Comparison of ENCODE assay signal across 19 cellular contexts in the genomic region with DNA sequence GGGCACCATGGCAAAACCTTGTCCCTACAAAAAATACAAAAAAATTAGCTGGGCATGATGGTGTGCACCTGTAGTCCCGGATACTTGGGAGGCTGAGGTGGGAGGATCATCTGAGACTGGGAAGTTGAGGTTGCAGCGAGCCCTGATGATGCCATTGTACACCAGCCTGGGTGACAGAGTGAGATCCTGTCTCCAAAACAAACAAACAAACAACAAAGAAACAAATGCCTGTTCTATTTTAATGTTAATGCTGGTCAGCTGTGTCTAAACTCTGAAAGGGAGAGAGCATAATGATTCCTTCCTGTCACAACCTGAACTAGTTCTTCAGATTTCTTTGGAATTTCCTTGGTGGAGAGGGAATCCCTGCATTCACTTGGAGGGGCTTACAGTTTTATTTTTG.
DNase-seq lines count a peak whose midpoint lies in the region; ATAC-seq and TF ChIP-seq lines count a peak whose summit lies in the region.
"Had no signal": no experiment of that assay in that cellular context is flagged by ENCODE, and none has a peak within 500 bp of the region (broad histone marks: within the 10 kb centered on the region; RNA-seq: fewer than 3 reads in every experiment).

No MANE protein-coding gene starts in this region.

- H3K79me2 ChIP-seq in GM23338 (replicated peaks; ENCODE audit: insufficient read depth), result no peaks in the 10 kb centered on the region

- H3F3A ChIP-seq in GM23338 (replicated peaks; ENCODE audit: low read depth), result 0 out of 2 replicates have a peak, but pooled peaks cover 6% of the 10 kb centered on the region

- H3K36me3 Mint-ChIP-seq in GM23338 (ENCODE audit: low read depth) (peaks cover 3% of the 10 kb centered on the region; the same call in 1 of the 3 replicates), brain (no peaks in the 10 kb centered on the region)
- H3K36me3 Mint-ChIP-seq: CD14-positive monocyte had no signal

- H3K27ac Mint-ChIP-seq in GM23338 (peak overlapping the region; percentile 87), brain (peak overlapping the region in 4 of 5 experiments; percentile 57 to 89 (median 78))

- H2BK12ac ChIP-seq in neuronal stem cell (ENCODE audit: low read length), result no peak overlapping the region

- TF ChIP-seq CTCF in GM23338 (conservative IDR thresholded peaks at IDR 0.05; ENCODE audit: low read depth in 2 of 2) (no peak), brain (conservative IDR thresholded peaks at IDR 0.05) (no peak)

- no peak overlapping the region for H3K14ac ChIP-seq in neuronal stem cell (ENCODE audit: low read length)

- H3K27me3 ChIP-seq in GM23338 (ENCODE audit: insufficient read depth), result no peaks in the 10 kb centered on the region
- H3K27me3 ChIP-seq in iPS-18a (ENCODE audit: control insufficient read depth, insufficient read depth, low read length), result no peaks in the 10 kb centered on the region
- H3K27me3 ChIP-seq in neuronal stem cell (ENCODE audit: control insufficient read depth in 3 of 3, insufficient read depth in 3 of 3, low read depth in 1 of 3, low read length in 3 of 3), result no peaks in the 10 kb centered on the region

- H3K4me1 Mint-ChIP-seq in GM23338 (peaks cover 57% of the 10 kb centered on the region), brain (peaks cover 69% of the 10 kb centered on the region)

- H2BK120ac ChIP-seq in neuronal stem cell (ENCODE audit: low read depth, low read length), result no peak overlapping the region

- H2AFZ ChIP-seq in GM23338, result no peak overlapping the region
- H2AFZ ChIP-seq in neuronal stem cell (ENCODE audit: low read length), result peak overlapping the region; percentile 70

- no peak overlapping the region for H2BK15ac ChIP-seq in neuronal stem cell (ENCODE audit: low read length)

- H3K36me3 ChIP-seq in GM23338 (ENCODE audit: insufficient read depth), result no peaks in the 10 kb centered on the region
- H3K36me3 ChIP-seq in iPS-18a (ENCODE audit: control insufficient read depth, low read depth, low read length), result no peaks in the 10 kb centered on the region
- H3K36me3 ChIP-seq in neuronal stem cell (replicated peaks in 1 of 2; ENCODE audit: control insufficient read depth in 2 of 2, insufficient read depth in 2 of 2, low read length in 2 of 2), result no peaks in the 10 kb centered on the region

- no peak overlapping the region for H4K91ac ChIP-seq in neuronal stem cell (ENCODE audit: low read depth, low read length, poor library complexity)

- H3K4me2 ChIP-seq in GM23338 (no peak overlapping the region), neuronal stem cell (ENCODE audit: insufficient read depth, low read length, poor library complexity, severe bottlenecking) (no peak overlapping the region)

- H3K23ac ChIP-seq in neuronal stem cell (ENCODE audit: low read depth, low read length, poor library complexity), result no peak overlapping the region

- no peak overlapping the region for H3K4me3 ChIP-seq in GM23338
- no peak overlapping the region for H3K4me3 ChIP-seq in iPS-18a (ENCODE audit: low read length)
- no peak overlapping the region for H3K4me3 ChIP-seq in neuronal stem cell (ENCODE audit: low read length in 2 of 2)

- H3K27ac ChIP-seq in GM23338 (ENCODE audit: low read depth) (peak overlapping the region; percentile 92), iPS-18a (ENCODE audit: low read length) (peak overlapping the region; percentile 66), neuronal stem cell (replicated peaks; ENCODE audit: low read length) (no peak overlapping the region)
- H3K27ac ChIP-seq: 22Rv1 had no signal

- peaks cover 3% of the 10 kb centered on the region; the same call in 1 of the 2 replicates for H3K9me2 ChIP-seq in GM23338 (ENCODE audit: insufficient read depth)

- no peaks in the 10 kb centered on the region for H3K79me1 ChIP-seq in neuronal stem cell (ENCODE audit: low read depth, low read length)

- no peak overlapping the region for H2AK5ac ChIP-seq in neuronal stem cell (ENCODE audit: low read depth, low read length)

- H3K27me3 Mint-ChIP-seq in GM23338 (ENCODE audit: insufficient read depth, low read depth, poor library complexity), result peaks cover 5% of the 10 kb centered on the region
- H3K27me3 Mint-ChIP-seq in brain, result no peaks in the 10 kb centered on the region

- no peak overlapping the region for H3K18ac ChIP-seq in neuronal stem cell (ENCODE audit: low read length)

- no peak overlapping the region for H4K8ac ChIP-seq in neuronal stem cell (ENCODE audit: low read depth, low read length)

- H3K4me1 ChIP-seq in GM23338 (ENCODE audit: insufficient read depth), result peaks cover 43% of the 10 kb centered on the region
- peaks cover 19% of the 10 kb centered on the region for H3K4me1 ChIP-seq in iPS-18a (ENCODE audit: control insufficient read depth, low read depth, low read length)
- peaks cover 3 to 24% of the 10 kb centered on the region in 2 donors for H3K4me1 ChIP-seq in neuronal stem cell (ENCODE audit: control insufficient read depth in 2 of 2, insufficient read depth in 1 of 2, low read depth in 1 of 2, low read length in 2 of 2)

- no peaks in the 10 kb centered on the region for H3K9me3 ChIP-seq in iPS-18a (ENCODE audit: control insufficient read depth, low read depth, low read length)
- peaks cover 0 to 8% of the 10 kb centered on the region in 2 donors for H3K9me3 ChIP-seq in neuronal stem cell (replicated peaks in 1 of 2; ENCODE audit: control insufficient read depth in 2 of 2, insufficient read depth in 1 of 2, low read depth in 1 of 2, low read length in 2 of 2)

- no peaks in the 10 kb centered on the region for H4K20me1 ChIP-seq in GM23338 (replicated peaks; ENCODE audit: insufficient read depth)

- WGBS in neuronal stem cell (ENCODE audit: extremely low coverage in 2 of 2, insufficient read length in 2 of 2, insufficient replicate concordance in 1 of 2), 2 donors, result no CpG with 5 or more reads among the region's 2 CpGs

- H3K9ac ChIP-seq in iPS-18a (ENCODE audit: low read length) (peak overlapping the region; percentile 50), neuronal stem cell (ENCODE audit: low read depth, low read length, poor library complexity) (no peak overlapping the region)

- H3K4me3 Mint-ChIP-seq in GM23338 (no peak overlapping the region), brain (no peak overlapping the region)
- H3K4me3 Mint-ChIP-seq: CD14-positive monocyte had no signal

- DNase-seq in GM23338 (ENCODE audit: low spot score) (peak; percentile 79), neuronal stem cell (ENCODE audit: low spot score) (no peak), NCI-H2227 (lab: John Stamatoyannopoulos, UW; ENCODE audit: unreplicated experiment) (no peak), Ammon's horn (ENCODE audit: low spot score) (no peak)
- DNase-seq: AML-193, KG1, NCI-H187, NCI-H2107, NCI-H226, NCI-H524, OCI-M1, SHP77 treated with DMSO at 0.1 percent for 48 hours had no signal

- ATAC-seq in GM23338 (peak; percentile 71), GM21737 (IDR thresholded peaks at IDR 0.05; ENCODE audit: unreplicated experiment) (no peak), HG02840 (IDR thresholded peaks at IDR 0.05; ENCODE audit: low FRiP score, unreplicated experiment) (no peak)
- ATAC-seq: HCT116 had no signal

- H3K4ac ChIP-seq in neuronal stem cell (ENCODE audit: low read length), result no peak overlapping the region

- H2BK5ac ChIP-seq in neuronal stem cell (ENCODE audit: low read length), result no peak overlapping the region

- H3K9me3 Mint-ChIP-seq in GM23338 (no peaks in the 10 kb centered on the region; the same call in 1 of the 3 replicates), brain (peaks cover 0 to 6% (median 2%) of the 10 kb centered on the region in 5 experiments)

TF ChIP-seq in GM23338, 12 proteins besides CTCF, POLR2A, EP300 and RAD21:
- no peak for TF ChIP-seq ZNF114 (CRISPR knock-in tag; IDR thresholded peaks at IDR 0.05)
- TF ChIP-seq NANOG (IDR thresholded peaks at IDR 0.05; ENCODE audit: borderline replicate concordance), result peak; percentile 33; the same call in 1 of the 2 replicates
TF ChIP-seq in GM23338: peak in this region for 1.
